In the genomic region with DNA sequence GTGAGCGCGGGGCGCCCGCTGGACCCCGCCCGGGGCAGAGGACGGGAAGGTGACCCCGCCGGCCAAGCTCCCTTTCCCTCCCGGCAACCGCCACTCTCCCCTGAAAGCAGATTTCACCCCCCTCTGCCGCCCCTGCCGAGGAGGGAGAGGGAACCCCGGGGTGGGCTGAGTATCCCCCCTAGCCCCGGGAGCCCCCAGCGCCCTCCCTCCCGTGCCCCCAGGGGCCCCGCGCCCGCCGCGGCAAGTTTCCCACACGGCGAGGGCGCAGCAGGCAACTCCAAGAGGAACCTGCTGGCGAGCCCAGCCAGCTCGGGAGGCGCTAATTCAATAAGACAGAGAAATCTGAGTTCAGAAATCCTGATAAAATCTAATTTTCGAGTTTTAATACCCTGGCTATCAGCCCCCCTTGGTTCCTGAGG, we compare ENCODE assay signal across 11 cellular contexts. TPM values are rescaled to one million over a fixed set of nuclear protein-coding genes. Genes with fewer than 3 reads are reported as not detected.
DNase-seq lines count a peak whose midpoint lies in the region; ATAC-seq and TF ChIP-seq lines count a peak whose summit lies in the region.
"Had no signal": no experiment of that assay in that cellular context is flagged by ENCODE, and none has a peak within 500 bp of the region (broad histone marks: within the 10 kb centered on the region; RNA-seq: fewer than 3 reads in every experiment).

No MANE protein-coding gene starts in this region.

- no peak for ATAC-seq in activated T-helper 17 cell treated with anti-CD3 and anti-CD28 coated beads, Interleukin-2, amount 50 U/mL, for 72 hours (replicated peaks)
- no peak for ATAC-seq in HG03196 (IDR thresholded peaks at IDR 0.05; ENCODE audit: unreplicated experiment)

- no peak for TF ChIP-seq POLR2A in thyroid gland (IDR thresholded peaks at IDR 0.05)

- CTCF ChIA-PET in activated CD4-positive, alpha-beta memory T cell treated with anti-CD3 and anti-CD28 coated beads, Interleukin-2, amount 10 ng/mL, durations not matched to agents 7 days and 5 days (lab: Charles Lee), result interaction anchor here (0.7 to 1.2 kb wide), 2 partner anchors 8 to 89 kb away, joined by 4 to 5 read pairs; no protein-coding TSS in a partner anchor
- CTCF ChIA-PET in activated CD4-positive, alpha-beta memory T cell treated with anti-CD3 and anti-CD28 coated beads for 36 hours (lab: Charles Lee), result interaction anchor here (0.6 to 3.0 kb wide), 5 partner anchors 70 to 401 kb away, joined by 3 to 7 read pairs (median 4); no protein-coding TSS in a partner anchor

- H3K4me3 ChIP-seq in iPS-20b (ENCODE audit: low read length), result peak overlapping the region; percentile 59; the same call in 1 of the 2 replicates
- H3K4me3 ChIP-seq in thyroid gland (replicated peaks in 1 of 3), result peak overlapping the region in 1 of 3 donors; percentile 32
- no peak overlapping the region for H3K4me3 ChIP-seq in brain microvascular endothelial cell (ENCODE audit: low read depth, low read length)

- H3K9me3 Mint-ChIP-seq in activated CD4-positive, alpha-beta memory T cell treated with anti-CD3 and anti-CD28 coated beads, Interleukin-2, amount 10 ng/mL, durations not matched to agents 7 days and 5 days, result no peaks in the 10 kb centered on the region
- H3K9me3 Mint-ChIP-seq in activated CD4-positive, alpha-beta memory T cell treated with anti-CD3 and anti-CD28 coated beads for 36 hours, result no peaks in the 10 kb centered on the region
- H3K9me3 Mint-ChIP-seq in activated T-helper 17 cell treated with anti-CD3 and anti-CD28 coated beads, Interleukin-2, amount 50 U/mL, for 72 hours, result no peaks in the 10 kb centered on the region

- H3K9me3 ChIP-seq in iPS-20b (ENCODE audit: insufficient read depth, low read depth, low read length) (no peaks in the 10 kb centered on the region), thyroid gland (no peaks in the 10 kb centered on the region)

- H3K27me3 ChIP-seq in iPS-20b (ENCODE audit: insufficient read depth, low read length), result peaks cover 94% of the 10 kb centered on the region
- peaks cover 28% of the 10 kb centered on the region for H3K27me3 ChIP-seq in thyroid gland
- H3K27me3 ChIP-seq in brain microvascular endothelial cell (replicated peaks), result peaks cover 54% of the 10 kb centered on the region

- DNase-seq in activated CD4-positive, alpha-beta memory T cell treated with anti-CD3 and anti-CD28 coated beads, Interleukin-2, amount 10 ng/mL, durations not matched to agents 7 days and 5 days, result no peak
- DNase-seq in activated CD4-positive, alpha-beta memory T cell treated with anti-CD3 and anti-CD28 coated beads for 36 hours, result no peak
- DNase-seq in thyroid gland, result peak; percentile 22 to 24
- no peak for DNase-seq in brain microvascular endothelial cell
- DNase-seq in SKM-1 treated with dmso at 0.1 percent for 144 hours (lab: John Stamatoyannopoulos, UW; ENCODE audit: unreplicated experiment), result no peak
- DNase-seq: activated CD4-positive, alpha-beta T cell treated with anti-CD3 and anti-CD28 coated beads for 48 hours had no signal

- H3K36me3 ChIP-seq in iPS-20b (ENCODE audit: insufficient read depth, low read depth, low read length) (no peaks in the 10 kb centered on the region), thyroid gland (no peaks in the 10 kb centered on the region), brain microvascular endothelial cell (replicated peaks) (no peaks in the 10 kb centered on the region)

- H3K4me1 ChIP-seq in iPS-20b (ENCODE audit: insufficient read depth, low read length) (peaks cover 3% of the 10 kb centered on the region; the same call in 1 of the 2 replicates), thyroid gland (peaks cover 12 to 33% of the 10 kb centered on the region in 2 donors)

- no peak overlapping the region for H3K9ac ChIP-seq in iPS-20b (ENCODE audit: low read depth, low read length)
- H3K9ac ChIP-seq: KMS-11 had no signal

- no peak for TF ChIP-seq CTCF in thyroid gland (IDR thresholded peaks at IDR 0.05)
- no peak for TF ChIP-seq CTCF in brain microvascular endothelial cell (IDR thresholded peaks at IDR 0.05; ENCODE audit: low read depth, low read length, missing control alignments)

- H3K27ac ChIP-seq in iPS-20b (ENCODE audit: low read length) (no peak overlapping the region), thyroid gland (no peak overlapping the region), brain microvascular endothelial cell (no peak overlapping the region)
- H3K27ac ChIP-seq: KMS-11 had no signal

- H3K4me3 Mint-ChIP-seq in activated CD4-positive, alpha-beta memory T cell treated with anti-CD3 and anti-CD28 coated beads, Interleukin-2, amount 10 ng/mL, durations not matched to agents 7 days and 5 days, result peak overlapping the region; percentile 51
- no peak overlapping the region for H3K4me3 Mint-ChIP-seq in activated CD4-positive, alpha-beta memory T cell treated with anti-CD3 and anti-CD28 coated beads for 36 hours
- peak overlapping the region; percentile 28 for H3K4me3 Mint-ChIP-seq in activated T-helper 17 cell treated with anti-CD3 and anti-CD28 coated beads, Interleukin-2, amount 50 U/mL, for 72 hours

- H3K36me3 Mint-ChIP-seq in activated CD4-positive, alpha-beta memory T cell treated with anti-CD3 and anti-CD28 coated beads, Interleukin-2, amount 10 ng/mL, durations not matched to agents 7 days and 5 days (ENCODE audit: low read depth), result peaks cover 5% of the 10 kb centered on the region
- H3K36me3 Mint-ChIP-seq in activated CD4-positive, alpha-beta memory T cell treated with anti-CD3 and anti-CD28 coated beads for 36 hours, result no peaks in the 10 kb centered on the region
- H3K36me3 Mint-ChIP-seq in activated T-helper 17 cell treated with anti-CD3 and anti-CD28 coated beads, Interleukin-2, amount 50 U/mL, for 72 hours (ENCODE audit: low read depth), result no peaks in the 10 kb centered on the region

- peaks cover 58% of the 10 kb centered on the region for H3K27me3 Mint-ChIP-seq in activated CD4-positive, alpha-beta memory T cell treated with anti-CD3 and anti-CD28 coated beads, Interleukin-2, amount 10 ng/mL, durations not matched to agents 7 days and 5 days
- peaks cover 53% of the 10 kb centered on the region for H3K27me3 Mint-ChIP-seq in activated CD4-positive, alpha-beta memory T cell treated with anti-CD3 and anti-CD28 coated beads for 36 hours
- H3K27me3 Mint-ChIP-seq in activated T-helper 17 cell treated with anti-CD3 and anti-CD28 coated beads, Interleukin-2, amount 50 U/mL, for 72 hours, result peaks cover 39% of the 10 kb centered on the region

- H3K27ac Mint-ChIP-seq in activated CD4-positive, alpha-beta memory T cell treated with anti-CD3 and anti-CD28 coated beads, Interleukin-2, amount 10 ng/mL, durations not matched to agents 7 days and 5 days, result no peak overlapping the region
- no peak overlapping the region for H3K27ac Mint-ChIP-seq in activated CD4-positive, alpha-beta memory T cell treated with anti-CD3 and anti-CD28 coated beads for 36 hours
- H3K27ac Mint-ChIP-seq in activated T-helper 17 cell treated with anti-CD3 and anti-CD28 coated beads, Interleukin-2, amount 50 U/mL, for 72 hours, result no peak overlapping the region
- H3K27ac Mint-ChIP-seq: CD14-positive monocyte had no signal

- intact Hi-C loops in activated CD4-positive, alpha-beta memory T cell treated with anti-CD3 and anti-CD28 coated beads for 36 hours (cut with micrococcal nuclease), result loop anchor here (5.0 kb wide), 1 partner anchor 86 kb away; the partner anchor contains the start of gene MED27
- intact Hi-C loops in thyroid gland (cut with DNase I), result no loop called here

- POLR2A ChIA-PET in activated CD4-positive, alpha-beta memory T cell treated with anti-CD3 and anti-CD28 coated beads, Interleukin-2, amount 10 ng/mL, durations not matched to agents 7 days and 5 days (lab: Charles Lee), result interaction anchor here (0.8 to 2.0 kb wide), 3 partner anchors 38 to 84 kb away, joined by 3 to 5 read pairs (median 5); partner anchors contain the start of gene MED27
- POLR2A ChIA-PET in activated CD4-positive, alpha-beta memory T cell treated with anti-CD3 and anti-CD28 coated beads for 36 hours (lab: Charles Lee), result no interaction called here

- in situ Hi-C loops in brain microvascular endothelial cell (cut with HindIII; ENCODE audit: low pct_ligation_motif_present, low sequenced_read_pairs), result no loop called here

- WGBS in thyroid gland, 2 donors, result 4% methylated on average over 5 to 10 of the region's 29 CpGs

- peaks cover 21% of the 10 kb centered on the region for H3K4me1 Mint-ChIP-seq in activated CD4-positive, alpha-beta memory T cell treated with anti-CD3 and anti-CD28 coated beads, Interleukin-2, amount 10 ng/mL, durations not matched to agents 7 days and 5 days
- peaks cover 8% of the 10 kb centered on the region for H3K4me1 Mint-ChIP-seq in activated CD4-positive, alpha-beta memory T cell treated with anti-CD3 and anti-CD28 coated beads for 36 hours (ENCODE audit: low read depth)
- H3K4me1 Mint-ChIP-seq in activated T-helper 17 cell treated with anti-CD3 and anti-CD28 coated beads, Interleukin-2, amount 50 U/mL, for 72 hours, result peaks cover 4% of the 10 kb centered on the region

RNA-seq across cellular contexts. Expression of gene NTNG2, which starts 1.6 kb away (rescaled TPM):
- 1 to 10 TPM; 5.9 to 7.3 TPM for total RNA-seq in activated CD4-positive, alpha-beta memory T cell treated with anti-CD3 and anti-CD28 coated beads, Interleukin-2, amount 10 ng/mL, durations not matched to agents 7 days and 5 days
- 1 to 10 TPM in 1 of 2 experiments, under 1 TPM in 1; 0.77 to 1.4 TPM for total RNA-seq in activated CD4-positive, alpha-beta memory T cell treated with anti-CD3 and anti-CD28 coated beads for 36 hours
- 1 to 10 TPM in 1 of 2 donors, under 1 TPM in 1; 0.82 to 2.2 TPM for total RNA-seq in activated T-helper 17 cell treated with anti-CD3 and anti-CD28 coated beads, Interleukin-2, amount 50 U/mL, for 72 hours
- total RNA-seq in thyroid gland, result 1 to 10 TPM in 1 of 4 donors, under 1 TPM in 3; 0.44 to 1.2 (median 0.75) TPM

Comparison
In these comparisons a context has a peak if more than half of its experiments do, and no peak if none do; other contexts are left out.
1. DNase-seq: peak in thyroid gland (2 of 2); none in activated CD4-positive, alpha-beta memory T cell treated with anti-CD3 and anti-CD28 coated beads, Interleukin-2, amount 10 ng/mL, durations not matched to agents 7 days and 5 days (single experiment), activated CD4-positive, alpha-beta memory T cell treated with anti-CD3 and anti-CD28 coated beads for 36 hours (single experiment), brain microvascular endothelial cell (single experiment) and SKM-1 treated with dmso at 0.1 percent for 144 hours (single experiment).